Comparison of ENCODE assay signal across 11 cellular contexts in the genomic region with DNA sequence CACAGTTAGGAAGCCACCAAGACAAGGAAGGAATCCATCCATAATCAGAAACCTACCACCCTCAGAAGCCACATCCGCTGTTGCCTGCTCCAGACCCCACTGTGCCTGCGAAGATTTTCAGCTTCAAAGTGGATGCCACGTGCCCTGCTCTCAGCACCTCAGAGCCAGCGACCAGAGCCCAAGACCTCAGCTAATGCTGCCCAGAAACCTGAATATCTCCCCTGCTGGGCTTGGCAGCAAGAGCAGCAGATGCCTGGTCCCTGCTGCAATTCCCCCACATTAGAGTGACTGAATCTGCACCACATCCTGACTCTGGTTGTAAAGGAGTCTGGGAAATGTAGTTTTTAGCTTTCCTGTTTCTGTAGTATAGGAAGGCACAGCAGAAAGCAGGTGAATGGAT. TPM values are rescaled to one million over a fixed set of nuclear protein-coding genes. Genes with fewer than 3 reads are reported as not detected.
A peak's percentile ranks its signal among the peaks of the same experiment; 100 is the strongest.
DNase-seq lines count a peak whose midpoint lies in the region; ATAC-seq and TF ChIP-seq lines count a peak whose summit lies in the region.
"Had no signal": no experiment of that assay in that cellular context is flagged by ENCODE, and none has a peak within 500 bp of the region (broad histone marks: within the 10 kb centered on the region; RNA-seq: fewer than 3 reads in every experiment).

No MANE protein-coding gene starts in this region.

- intact Hi-C loops in activated CD4-positive, alpha-beta T cell treated with anti-CD3 and anti-CD28 coated beads, Interleukin-2, amount 10 ng/mL, durations not matched to agents 24 days and 14 days (cut with micrococcal nuclease) = loop anchor here (1.0 to 2.0 kb wide), 4 partner anchors 161 to 736 kb away; no protein-coding TSS in a partner anchor
- intact Hi-C loops in natural killer cell (cut with micrococcal nuclease) = loop anchor here (1.0 to 2.0 kb wide), 3 partner anchors 256 to 736 kb away; no protein-coding TSS in a partner anchor

- no peaks in the 10 kb centered on the region for H3K36me3 Mint-ChIP-seq in activated CD4-positive, alpha-beta T cell treated with anti-CD3 and anti-CD28 coated beads, Interleukin-2, amount 10 ng/mL, durations not matched to agents 24 days and 14 days (ENCODE audit: low read depth)
- H3K36me3 Mint-ChIP-seq in activated naive CD8-positive, alpha-beta T cell treated with anti-CD3 and anti-CD28 coated beads, Interleukin-2, amount 10 ng/mL, durations not matched to agents 7 days and 5 days = peaks cover 2% of the 10 kb centered on the region
- no peaks in the 10 kb centered on the region for H3K36me3 Mint-ChIP-seq in natural killer cell

- peak; percentile 74 for DNase-seq in activated CD4-positive, alpha-beta T cell treated with anti-CD3 and anti-CD28 coated beads, Interleukin-2, amount 10 ng/mL, durations not matched to agents 24 days and 14 days
- DNase-seq in activated CD4-positive, alpha-beta T cell treated with anti-CD3 and anti-CD28 coated beads for 4 hours = no peak
- peak; percentile 56 for DNase-seq in NCI-H146 treated with DMSO at 0.1 percent for 48 hours (lab: John Stamatoyannopoulos, UW; ENCODE audit: unreplicated experiment)
- DNase-seq in activated naive CD8-positive, alpha-beta T cell treated with anti-CD3 and anti-CD28 coated beads, Interleukin-2, amount 10 ng/mL, durations not matched to agents 7 days and 5 days = peak; percentile 54
- no peak for DNase-seq in natural killer cell
- DNase-seq in NCI-H510A treated with DMSO at 0.1 percent for 48 hours (lab: John Stamatoyannopoulos, UW) = no peak
- no peak for DNase-seq in NCI-H2107 treated with DMSO at 0.1 percent for 48 hours (lab: John Stamatoyannopoulos, UW; ENCODE audit: unreplicated experiment)

- no peaks in the 10 kb centered on the region for H3K9me3 Mint-ChIP-seq in activated CD4-positive, alpha-beta T cell treated with anti-CD3 and anti-CD28 coated beads, Interleukin-2, amount 10 ng/mL, durations not matched to agents 24 days and 14 days
- no peaks in the 10 kb centered on the region for H3K9me3 Mint-ChIP-seq in activated naive CD8-positive, alpha-beta T cell treated with anti-CD3 and anti-CD28 coated beads, Interleukin-2, amount 10 ng/mL, durations not matched to agents 7 days and 5 days
- H3K9me3 Mint-ChIP-seq in natural killer cell = no peaks in the 10 kb centered on the region
- H3K9me3 Mint-ChIP-seq: dendritic cell treated with granulocyte-macrophage colony-stimulating factor and Interleukin-4, amounts not matched to agents 40 ng/mL and 50 ng/mL, for 4 days had no signal

- POLR2A ChIA-PET in activated naive CD8-positive, alpha-beta T cell treated with anti-CD3 and anti-CD28 coated beads, Interleukin-2, amount 10 ng/mL, durations not matched to agents 7 days and 5 days (lab: Charles Lee) = no interaction called here

- ATAC-seq in activated naive CD8-positive, alpha-beta T cell treated with anti-CD3 and anti-CD28 coated beads, Interleukin-2, amount 10 ng/mL, durations not matched to agents 7 days and 5 days (ENCODE audit: low read depth) = peak; percentile 71
- peak in 2 of 3 donors; percentile 12 to 31 for ATAC-seq in natural killer cell
- ATAC-seq in GM21360 (IDR thresholded peaks at IDR 0.05; ENCODE audit: unreplicated experiment) = no peak

- H3K4me3 Mint-ChIP-seq in activated CD4-positive, alpha-beta T cell treated with anti-CD3 and anti-CD28 coated beads, Interleukin-2, amount 10 ng/mL, durations not matched to agents 24 days and 14 days = peak overlapping the region; percentile 10
- H3K4me3 Mint-ChIP-seq in activated naive CD8-positive, alpha-beta T cell treated with anti-CD3 and anti-CD28 coated beads, Interleukin-2, amount 10 ng/mL, durations not matched to agents 7 days and 5 days = peak overlapping the region; percentile 8
- no peak overlapping the region for H3K4me3 Mint-ChIP-seq in natural killer cell
- H3K4me3 Mint-ChIP-seq: dendritic cell treated with granulocyte-macrophage colony-stimulating factor and Interleukin-4, amounts not matched to agents 40 ng/mL and 50 ng/mL, for 4 days had no signal

- no peak for TF ChIP-seq CTCF in natural killer cell (IDR thresholded peaks at IDR 0.05)

- peaks cover 13% of the 10 kb centered on the region for H3K4me1 Mint-ChIP-seq in activated CD4-positive, alpha-beta T cell treated with anti-CD3 and anti-CD28 coated beads, Interleukin-2, amount 10 ng/mL, durations not matched to agents 24 days and 14 days
- H3K4me1 Mint-ChIP-seq in activated naive CD8-positive, alpha-beta T cell treated with anti-CD3 and anti-CD28 coated beads, Interleukin-2, amount 10 ng/mL, durations not matched to agents 7 days and 5 days = peaks cover 26% of the 10 kb centered on the region
- peaks cover 6 to 13% of the 10 kb centered on the region in 2 donors for H3K4me1 Mint-ChIP-seq in natural killer cell

- peaks cover 36% of the 10 kb centered on the region for H3K27me3 Mint-ChIP-seq in activated CD4-positive, alpha-beta T cell treated with anti-CD3 and anti-CD28 coated beads, Interleukin-2, amount 10 ng/mL, durations not matched to agents 24 days and 14 days
- peaks cover 39% of the 10 kb centered on the region for H3K27me3 Mint-ChIP-seq in activated naive CD8-positive, alpha-beta T cell treated with anti-CD3 and anti-CD28 coated beads, Interleukin-2, amount 10 ng/mL, durations not matched to agents 7 days and 5 days
- H3K27me3 Mint-ChIP-seq in natural killer cell (ENCODE audit: low read depth in 2 of 2) = peaks cover 19 to 43% of the 10 kb centered on the region in 2 donors

- H3K27ac Mint-ChIP-seq in activated CD4-positive, alpha-beta T cell treated with anti-CD3 and anti-CD28 coated beads, Interleukin-2, amount 10 ng/mL, durations not matched to agents 24 days and 14 days = no peak overlapping the region
- no peak overlapping the region for H3K27ac Mint-ChIP-seq in activated naive CD8-positive, alpha-beta T cell treated with anti-CD3 and anti-CD28 coated beads, Interleukin-2, amount 10 ng/mL, durations not matched to agents 7 days and 5 days
- no peak overlapping the region for H3K27ac Mint-ChIP-seq in natural killer cell
- H3K27ac Mint-ChIP-seq: dendritic cell treated with granulocyte-macrophage colony-stimulating factor and Interleukin-4, amounts not matched to agents 40 ng/mL and 50 ng/mL, for 4 days had no signal

RNA-seq across cellular contexts. Expression of gene ULBP3, which starts 10.7 kb away (rescaled TPM):
- 0.47 and 0.57 TPM in 2 replicates for total RNA-seq in activated CD4-positive, alpha-beta T cell treated with anti-CD3 and anti-CD28 coated beads, Interleukin-2, amount 10 ng/mL, durations not matched to agents 24 days and 14 days
- total RNA-seq in activated naive CD8-positive, alpha-beta T cell treated with anti-CD3 and anti-CD28 coated beads, Interleukin-2, amount 10 ng/mL, durations not matched to agents 7 days and 5 days = 1 to 10 TPM in 1 of 2 experiments, under 1 TPM in 1; 0.94 to 1.6 TPM
- 1 to 10 TPM in 1 of 3 donors, under 1 TPM in 2; 0.64 to 1.5 (median 0.75) TPM for total RNA-seq in natural killer cell

RNA-seq across cellular contexts. Expression of gene RAET1L, which starts 54.3 kb away (rescaled TPM):
- not detected in 2 replicates for total RNA-seq in activated CD4-positive, alpha-beta T cell treated with anti-CD3 and anti-CD28 coated beads, Interleukin-2, amount 10 ng/mL, durations not matched to agents 24 days and 14 days
- total RNA-seq in activated naive CD8-positive, alpha-beta T cell treated with anti-CD3 and anti-CD28 coated beads, Interleukin-2, amount 10 ng/mL, durations not matched to agents 7 days and 5 days = not detected
- total RNA-seq in natural killer cell = not detected
- total RNA-seq: lung, posterior vena cava had no signal

Comparison
In these comparisons a context has a peak if more than half of its experiments do, and no peak if none do; other contexts are left out.
1. DNase-seq: peak in activated CD4-positive, alpha-beta T cell treated with anti-CD3 and anti-CD28 coated beads, Interleukin-2, amount 10 ng/mL, durations not matched to agents 24 days and 14 days (single experiment), NCI-H146 treated with DMSO at 0.1 percent for 48 hours (single experiment) and activated naive CD8-positive, alpha-beta T cell treated with anti-CD3 and anti-CD28 coated beads, Interleukin-2, amount 10 ng/mL, durations not matched to agents 7 days and 5 days (single experiment); none in activated CD4-positive, alpha-beta T cell treated with anti-CD3 and anti-CD28 coated beads for 4 hours (0 of 2), natural killer cell (single experiment), NCI-H510A treated with DMSO at 0.1 percent for 48 hours (single experiment) and NCI-H2107 treated with DMSO at 0.1 percent for 48 hours (single experiment).